In the genomic region with DNA sequence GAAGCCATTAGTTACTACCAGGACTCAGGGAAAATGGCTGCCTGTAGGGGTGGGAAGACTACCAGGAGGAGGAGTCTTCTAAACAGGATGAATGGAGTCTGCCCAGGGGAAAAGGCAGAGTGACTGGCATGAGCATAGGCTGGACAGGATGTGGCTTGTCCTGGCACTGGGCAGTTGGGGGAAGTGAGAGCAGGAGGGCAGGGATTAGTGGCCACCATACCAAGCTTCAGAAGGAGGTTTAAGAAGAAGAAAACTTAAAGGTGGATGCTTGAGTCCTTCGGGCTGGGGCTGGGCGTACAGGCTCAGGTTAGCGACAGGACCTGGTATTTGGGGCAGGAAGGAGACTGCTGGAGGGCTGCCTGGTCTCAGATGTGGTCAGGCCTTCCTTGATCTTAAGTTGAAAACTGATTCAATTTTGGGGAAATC, we compare ENCODE assay signal across 10 cellular contexts. TPM values are rescaled to one million over a fixed set of nuclear protein-coding genes. Genes with fewer than 3 reads are reported as not detected.
DNase-seq lines count a peak whose midpoint lies in the region; ATAC-seq lines count a peak whose summit lies in the region.
"Had no signal": no experiment of that assay in that cellular context is flagged by ENCODE, and none has a peak within 500 bp of the region (broad histone marks: within the 10 kb centered on the region; RNA-seq: fewer than 3 reads in every experiment).

No MANE protein-coding gene starts in this region.

- DNase-seq in GM23248, result peak; percentile 26
- DNase-seq in activated CD4-positive, alpha-beta memory T cell treated with anti-CD3 and anti-CD28 coated beads, Interleukin-2, amount 10 ng/mL, durations not matched to agents 7 days and 5 days, result no peak
- DNase-seq in myocyte (ENCODE audit: low read depth), result peak; percentile 66
- DNase-seq in DMS 273 treated with DMSO at 0.1 percent for 48 hours (lab: John Stamatoyannopoulos, UW), result no peak
- DNase-seq in NCI-H526 treated with DMSO at 0.1 percent for 48 hours (lab: John Stamatoyannopoulos, UW), result no peak
- no peak for DNase-seq in stimulated activated CD4-positive, alpha-beta T cell treated with anti-CD3 and anti-CD28 coated beads, Interleukin-12 subunit alpha, Interleukin-12 subunit beta, amount 100 ng/mL, for 4 hours
- DNase-seq: NCI-H1436, T1000 had no signal

- CTCF ChIA-PET in activated CD4-positive, alpha-beta memory T cell treated with anti-CD3 and anti-CD28 coated beads, Interleukin-2, amount 10 ng/mL, durations not matched to agents 7 days and 5 days (lab: Charles Lee), result interaction anchor here (0.9 to 2.3 kb wide), 5 partner anchors 15 to 329 kb away, joined by 3 to 20 read pairs (median 4); no protein-coding TSS in a partner anchor

- H3K79me2 ChIP-seq in GM23248 (ENCODE audit: insufficient read depth), result no peaks in the 10 kb centered on the region

- H2AFZ ChIP-seq in GM23248, result peak overlapping the region; percentile 72; the same call in 1 of the 2 replicates

- no peak overlapping the region for H3K9ac ChIP-seq in BLaER1
- H3K9ac ChIP-seq in GM23248, result no peak overlapping the region

- H3K4me3 Mint-ChIP-seq in activated CD4-positive, alpha-beta memory T cell treated with anti-CD3 and anti-CD28 coated beads, Interleukin-2, amount 10 ng/mL, durations not matched to agents 7 days and 5 days, result no peak overlapping the region

- H3K36me3 ChIP-seq in BLaER1 (no peaks in the 10 kb centered on the region), GM23248 (ENCODE audit: low read depth) (no peaks in the 10 kb centered on the region)

- WGBS in GM23248 (ENCODE audit: low coverage in 1 of 2, low lambda C conversion rate in 2 of 2, missing lambda C conversion rate in 2 of 2), 2 experiments, result 97 to 100% methylated on average over 3 of the region's 3 CpGs

- no peaks in the 10 kb centered on the region for H3K36me3 Mint-ChIP-seq in activated CD4-positive, alpha-beta memory T cell treated with anti-CD3 and anti-CD28 coated beads, Interleukin-2, amount 10 ng/mL, durations not matched to agents 7 days and 5 days (ENCODE audit: low read depth)

- ATAC-seq in GM19324 (IDR thresholded peaks at IDR 0.05; ENCODE audit: low FRiP score, unreplicated experiment), result no peak

- no peaks in the 10 kb centered on the region for H3K27me3 Mint-ChIP-seq in activated CD4-positive, alpha-beta memory T cell treated with anti-CD3 and anti-CD28 coated beads, Interleukin-2, amount 10 ng/mL, durations not matched to agents 7 days and 5 days

- peaks cover 25% of the 10 kb centered on the region for H3K4me1 Mint-ChIP-seq in activated CD4-positive, alpha-beta memory T cell treated with anti-CD3 and anti-CD28 coated beads, Interleukin-2, amount 10 ng/mL, durations not matched to agents 7 days and 5 days

- H3K4me1 ChIP-seq in BLaER1, result peaks cover 48% of the 10 kb centered on the region
- H3K4me1 ChIP-seq in GM23248 (ENCODE audit: insufficient read depth), result peaks cover 8% of the 10 kb centered on the region

- no peaks in the 10 kb centered on the region for H3K9me3 Mint-ChIP-seq in activated CD4-positive, alpha-beta memory T cell treated with anti-CD3 and anti-CD28 coated beads, Interleukin-2, amount 10 ng/mL, durations not matched to agents 7 days and 5 days

- POLR2A ChIA-PET in activated CD4-positive, alpha-beta memory T cell treated with anti-CD3 and anti-CD28 coated beads, Interleukin-2, amount 10 ng/mL, durations not matched to agents 7 days and 5 days (lab: Charles Lee), result interaction anchor here (1.4 to 2.3 kb wide), 3 partner anchors 10 to 184 kb away, joined by 3 to 10 read pairs (median 5); no protein-coding TSS in a partner anchor

- no peaks in the 10 kb centered on the region for H3K9me3 ChIP-seq in BLaER1
- no peaks in the 10 kb centered on the region for H3K9me3 ChIP-seq in GM23248 (ENCODE audit: low read depth)

- H3K4me3 ChIP-seq in BLaER1 (no peak overlapping the region), GM23248 (no peak overlapping the region)

- H3K4me2 ChIP-seq in BLaER1 (peak overlapping the region; percentile 55), GM23248 (ENCODE audit: unreplicated experiment) (no peak overlapping the region)

- H3K27ac ChIP-seq in BLaER1 (no peak overlapping the region), GM23248 (no peak overlapping the region)

- in situ Hi-C loops in GM23248 (cut with MboI), result no loop called here

- H3K27me3 ChIP-seq in BLaER1, result no peaks in the 10 kb centered on the region
- no peaks in the 10 kb centered on the region for H3K27me3 ChIP-seq in GM23248 (replicated peaks; ENCODE audit: insufficient read depth)

- H3K9me2 ChIP-seq in GM23248 (ENCODE audit: insufficient read depth), result no peaks in the 10 kb centered on the region

- H4K20me1 ChIP-seq in BLaER1 (no peaks in the 10 kb centered on the region), GM23248 (ENCODE audit: insufficient read depth) (no peaks in the 10 kb centered on the region)

- peak overlapping the region; percentile 44 for H3K27ac Mint-ChIP-seq in activated CD4-positive, alpha-beta memory T cell treated with anti-CD3 and anti-CD28 coated beads, Interleukin-2, amount 10 ng/mL, durations not matched to agents 7 days and 5 days

- H3F3A ChIP-seq in GM23248 (ENCODE audit: insufficient read depth), result peaks cover 26% of the 10 kb centered on the region; the same call in 1 of the 2 replicates

RNA-seq across cellular contexts. Expression of a gene that starts 5.0 kb away (rescaled TPM):
- 29.7 and 31.9 TPM in 2 replicates for total RNA-seq in GM23248 (2014; rRNA removed; shearing (Covaris generic))
- 25.9 and 26.9 TPM in 2 replicates for polyA plus RNA-seq in GM23248 (2016; fragmentation: Nextera tagmentation; extraction: Ambion mirVana)
- total RNA-seq in activated CD4-positive, alpha-beta memory T cell treated with anti-CD3 and anti-CD28 coated beads, Interleukin-2, amount 10 ng/mL, durations not matched to agents 7 days and 5 days, result 10 to 100 TPM; 79.9 to 90.5 TPM
- total RNA-seq in myocyte, result 37.0 and 39.6 TPM in 2 replicates
- 15.1 TPM for polyA plus RNA-seq in myocyte (2012)

RNA-seq across cellular contexts. Expression of a gene that starts 41.8 kb away (rescaled TPM):
- total RNA-seq in GM23248 (2014; rRNA removed; shearing (Covaris generic)), result not detected in 2 replicates
- 0.10 TPM in 1 of 2 replicates, not detected in the other for polyA plus RNA-seq in GM23248 (2016; fragmentation: Nextera tagmentation; extraction: Ambion mirVana)
- under 1 TPM; 0.33 to 0.53 TPM for total RNA-seq in activated CD4-positive, alpha-beta memory T cell treated with anti-CD3 and anti-CD28 coated beads, Interleukin-2, amount 10 ng/mL, durations not matched to agents 7 days and 5 days
- 128 and 222 TPM in 2 replicates for total RNA-seq in myocyte
- 27.8 TPM for polyA plus RNA-seq in myocyte (2012)

Comparison
In these comparisons a context has a peak if more than half of its experiments do, and no peak if none do; other contexts are left out.
1. DNase-seq: peak in GM23248 (single experiment) and myocyte (single experiment); none in activated CD4-positive, alpha-beta memory T cell treated with anti-CD3 and anti-CD28 coated beads, Interleukin-2, amount 10 ng/mL, durations not matched to agents 7 days and 5 days (single experiment), DMS 273 treated with DMSO at 0.1 percent for 48 hours (single experiment), NCI-H526 treated with DMSO at 0.1 percent for 48 hours (single experiment) and stimulated activated CD4-positive, alpha-beta T cell treated with anti-CD3 and anti-CD28 coated beads, Interleukin-12 subunit alpha, Interleukin-12 subunit beta, amount 100 ng/mL, for 4 hours (single experiment).
2. RNA of a gene that starts 41.8 kb away (total RNA-seq): 128 to 222 TPM in myocyte; 0.33 to 0.53 TPM in activated CD4-positive, alpha-beta memory T cell treated with anti-CD3 and anti-CD28 coated beads, Interleukin-2, amount 10 ng/mL, durations not matched to agents 7 days and 5 days and not detected in GM23248; every median in the first group is over 10 times any median in the second.